Comparison of ENCODE assay signal across 12 cellular contexts in genomic region chr9:114238919-114239879, GRCh38.
DNase-seq lines count a peak whose midpoint lies in the region; ATAC-seq, FAIRE-seq and TF ChIP-seq lines count a peak whose summit lies in the region.
"Had no signal": no experiment of that assay in that cellular context is flagged by ENCODE, and none has a peak within 500 bp of the region (broad histone marks: within the 10 kb centered on the region; RNA-seq: fewer than 3 reads in every experiment).

No MANE protein-coding gene starts in this region.

- H3K4me2 ChIP-seq in astrocyte (ENCODE audit: low read length): peak overlapping the region; percentile 43

- H3K27me3 Mint-ChIP-seq in astrocyte (ENCODE audit: low read depth, unreplicated experiment): peaks cover 16% of the 10 kb centered on the region

- H3K79me2 ChIP-seq in astrocyte (ENCODE audit: insufficient read depth, low read length): no peaks in the 10 kb centered on the region

- H3K36me3 Mint-ChIP-seq in astrocyte (ENCODE audit: low read depth, unreplicated experiment): peaks cover 26% of the 10 kb centered on the region
- H3K36me3 Mint-ChIP-seq: naive thymus-derived CD4-positive, alpha-beta T cell had no signal

- no peaks in the 10 kb centered on the region for H4K20me1 ChIP-seq in astrocyte (ENCODE audit: insufficient read depth, low read length)

- intact Hi-C loops in stomach (cut with DNase I; ENCODE audit: low total_unique reads): no loop called here

- no peak overlapping the region for H3K4me3 ChIP-seq in AG04450 (ENCODE audit: low read depth, low read length)
- H3K4me3 ChIP-seq in astrocyte (ENCODE audit: insufficient read depth, low read depth, low read length): no peak overlapping the region
- no peak overlapping the region for H3K4me3 ChIP-seq in stomach

- no peak overlapping the region for H3K27ac Mint-ChIP-seq in astrocyte (ENCODE audit: unreplicated experiment)
- H3K27ac Mint-ChIP-seq: naive thymus-derived CD4-positive, alpha-beta T cell had no signal

- H3K27ac ChIP-seq in AG04450 (ENCODE audit: low read depth, low read length) (no peak overlapping the region), astrocyte (ENCODE audit: low read depth, low read length) (no peak overlapping the region), stomach (no peak overlapping the region)

- H2AFZ ChIP-seq in astrocyte (ENCODE audit: low read depth, low read length): no peak overlapping the region

- H3K9ac ChIP-seq in astrocyte (ENCODE audit: low read length): peak overlapping the region; percentile 1

- H3K4me1 ChIP-seq in astrocyte (ENCODE audit: insufficient read depth, low read length) (peaks cover 22% of the 10 kb centered on the region), stomach (peaks cover 0 to 10% (median 5%) of the 10 kb centered on the region in 4 donors)

- TF ChIP-seq CTCF in AG04450 (IDR thresholded peaks at IDR 0.05; ENCODE audit: low read depth, low read length) (peak; percentile 51), astrocyte (IDR thresholded peaks at IDR 0.05; ENCODE audit: insufficient read depth, low read depth, low read length) (peak; percentile 28), stomach (IDR thresholded peaks at IDR 0.05) (no peak)

- H3K9me3 Mint-ChIP-seq in astrocyte (ENCODE audit: unreplicated experiment): no peaks in the 10 kb centered on the region
- H3K9me3 Mint-ChIP-seq: naive thymus-derived CD4-positive, alpha-beta T cell had no signal

- ATAC-seq in HG02884 (IDR thresholded peaks at IDR 0.05; ENCODE audit: unreplicated experiment) (no peak), GM21737 (IDR thresholded peaks at IDR 0.05; ENCODE audit: unreplicated experiment) (no peak), HG02973 (IDR thresholded peaks at IDR 0.05; ENCODE audit: unreplicated experiment) (no peak)
- ATAC-seq: naive thymus-derived CD4-positive, alpha-beta T cell; Panc1; stimulated activated naive CD8-positive, alpha-beta T cell treated with anti-CD3 and anti-CD28 coated beads, Interleukin-15, Interleukin-2, amounts not matched to agents 100 U/mL and 50 U/mL, for 24 hours had no signal

- POLR2A ChIA-PET in AG04450 (lab: Yijun Ruan, JAX): no interaction called here

- FAIRE-seq in astrocyte (lab: Jason Lieb, UNC): no peak

- H3K9me3 ChIP-seq in AG04450 (ENCODE audit: control insufficient read depth, insufficient read depth, low read length) (no peaks in the 10 kb centered on the region), astrocyte (ENCODE audit: insufficient read depth, low read depth, low read length) (no peaks in the 10 kb centered on the region), stomach (no peaks in the 10 kb centered on the region)

- H3K4me1 Mint-ChIP-seq in astrocyte (ENCODE audit: low read depth, unreplicated experiment): peaks cover 2% of the 10 kb centered on the region

- TF ChIP-seq POLR2A in stomach (IDR thresholded peaks at IDR 0.05): no peak

- WGBS in stomach, 5 donors: 48 to 57% (median 51%) methylated on average over 14 of the region's 14 CpGs

- H3K36me3 ChIP-seq in astrocyte (ENCODE audit: insufficient read depth, low read length): no peaks in the 10 kb centered on the region
- peaks cover 0 to 9% (median 1%) of the 10 kb centered on the region in 4 donors for H3K36me3 ChIP-seq in stomach

- H3K4me3 Mint-ChIP-seq in astrocyte (ENCODE audit: unreplicated experiment): no peak overlapping the region
- H3K4me3 Mint-ChIP-seq: naive thymus-derived CD4-positive, alpha-beta T cell had no signal

- no peak for TF ChIP-seq EP300 in stomach (IDR thresholded peaks at IDR 0.05)

- CTCF ChIA-PET in AG04450 (lab: Charles Lee): interaction anchor here (1.0 kb wide), 2 partner anchors 84 to 156 kb away, joined by 3 to 6 read pairs; no protein-coding TSS in a partner anchor

- H3K27me3 ChIP-seq in AG04450 (ENCODE audit: control insufficient read depth, insufficient read depth, low read length): no peaks in the 10 kb centered on the region
- H3K27me3 ChIP-seq in astrocyte (ENCODE audit: insufficient read depth, low read length): no peaks in the 10 kb centered on the region
- H3K27me3 ChIP-seq in stomach: no peaks in the 10 kb centered on the region

- DNase-seq in AG04450 (ENCODE audit: low read depth, low spot score): no peak
- DNase-seq in HUDEP-2 (lab: John Stamatoyannopoulos, UW; ENCODE audit: unreplicated experiment in 76 of 76): peak in 63 of 76 experiments; percentile 1 to 73 (median 34)
- DNase-seq in astrocyte (ENCODE audit: low read depth): peak; percentile 80
- peak; percentile 38 for DNase-seq in inferior parietal cortex (ENCODE audit: extremely low spot score)
- no peak for DNase-seq in stomach
- DNase-seq: GDM1; naive thymus-derived CD4-positive, alpha-beta T cell; stimulated activated naive CD8-positive, alpha-beta T cell treated with anti-CD3 and anti-CD28 coated beads, Interleukin-15, Interleukin-2, amounts not matched to agents 100 U/mL and 50 U/mL, for 24 hours had no signal

Comparison
In these comparisons a context has a peak if more than half of its experiments do, and no peak if none do; other contexts are left out.
1. DNase-seq: peak in HUDEP-2 (63 of 76), astrocyte (single experiment) and inferior parietal cortex (single experiment); none in AG04450 (single experiment) and stomach (single experiment).
2. CTCF ChIP-seq: peak in AG04450 (single experiment) and astrocyte (single experiment); none in stomach (0 of 7).